ENCODE assay signal across 31 cellular contexts in the genomic region with DNA sequence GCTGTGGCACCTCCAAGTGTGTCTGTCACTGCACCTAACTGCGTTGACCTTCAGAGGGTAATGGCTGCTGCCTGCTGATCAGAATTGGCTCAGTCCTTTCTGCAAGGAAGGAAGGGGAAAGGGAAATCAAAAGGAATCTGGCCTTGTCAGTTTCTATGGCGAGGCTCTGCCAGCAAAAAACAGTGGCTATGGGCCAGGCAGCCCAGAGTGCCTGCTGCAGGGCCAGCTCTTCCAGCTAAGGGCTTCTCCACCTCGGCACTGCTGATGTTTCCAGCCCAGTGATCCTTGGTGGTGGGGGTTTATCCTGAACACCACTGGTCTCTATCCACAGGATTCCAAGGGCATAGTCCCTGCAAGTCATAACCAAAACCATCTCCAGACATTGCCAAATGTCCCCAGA.
"Had no signal": no experiment of that assay in that cellular context is flagged by ENCODE, and none has a peak within 500 bp of the region (broad histone marks: within the 10 kb centered on the region; RNA-seq: fewer than 3 reads in every experiment).

No MANE protein-coding gene starts in this region.

- DNase-seq: activated B cell treated with CpG ODN at 0.5 μM for 24 hours; activated CD4-positive, alpha-beta memory T cell treated with anti-CD3 and anti-CD28 coated beads for 36 hours; activated CD4-positive, alpha-beta T cell treated with anti-CD3 and anti-CD28 coated beads for 4 hours; activated CD4-positive, alpha-beta T cell treated with anti-CD3 and anti-CD28 coated beads, Interleukin-2, amount 10 ng/mL, durations not matched to agents 24 days and 14 days; activated CD4-positive, alpha-beta T cell treated with anti-CD3 and anti-CD28 coated beads, Interleukin-2, amount 50 U/mL, for 1 hour; activated CD4-positive, alpha-beta T cell treated with anti-CD3 and anti-CD28 coated beads, Interleukin-2, amount 50 U/mL, for 4 hours; activated CD4-positive, CD25-positive, alpha-beta regulatory T cell treated with anti-CD3 and anti-CD28 coated beads, Interleukin-2, amount 50 U/mL, for 72 hours; activated CD8-positive, alpha-beta memory T cell treated with anti-CD3 and anti-CD28 coated beads for 24 hours; activated CD8-positive, alpha-beta memory T cell treated with anti-CD3 and anti-CD28 coated beads, Interleukin-2, amount 10 ng/mL, durations not matched to agents 7 days and 5 days; activated CD8-positive, alpha-beta memory T cell treated with anti-CD3 and anti-CD28 coated beads, Interleukin-2, amount 50 U/mL, for 48 hours; activated CD8-positive, alpha-beta T cell treated with anti-CD3 and anti-CD28 coated beads for 36 hours; activated effector memory CD4-positive, alpha-beta T cell treated with Interleukin-2 at 50 U/mL for 16 hours; activated gamma-delta T cell; activated naive CD4-positive, alpha-beta T cell treated with anti-CD3 and anti-CD28 coated beads, Interleukin-2, amount 10 ng/mL, durations not matched to agents 7 days and 5 days; activated naive CD4-positive, alpha-beta T cell treated with Interleukin-2 at 50 U/mL for 16 hours; activated naive CD8-positive, alpha-beta T cell treated with anti-CD3 and anti-CD28 coated beads, Interleukin-2, amount 10 ng/mL, durations not matched to agents 7 days and 5 days; activated naive CD8-positive, alpha-beta T cell treated with anti-CD3 and anti-CD28 coated beads, Interleukin-2, amount 50 U/mL, for 24 hours; activated T-cell treated with anti-CD3 and anti-CD28 coated beads, Interleukin-2, amount 50 U/mL, for 24 hours; activated T-cell treated with anti-CD3 and anti-CD28 coated beads, Interleukin-2, amount 50 U/mL, for 48 hours; amygdala; anterior cingulate cortex; brain microvascular endothelial cell; caudate nucleus; cerebellar nuclear complex; T-helper 1 cell; T-helper 2 cell; T-helper 9 cell had no signal

- H3K4me3 ChIP-seq: ascending aorta, breast epithelium, cardiac muscle cell had no signal

- H3K4me1 ChIP-seq: ascending aorta, breast epithelium had no signal

- H3K27ac ChIP-seq: ascending aorta, brain microvascular endothelial cell, breast epithelium, cardiac muscle cell, VCaP had no signal

- H3K27me3 ChIP-seq: ascending aorta, brain microvascular endothelial cell, cardiac muscle cell had no signal

- H3K9me3 ChIP-seq: ascending aorta, breast epithelium had no signal

- ATAC-seq: activated CD8-positive, alpha-beta memory T cell treated with anti-CD3 and anti-CD28 coated beads, Interleukin-2, amount 10 ng/mL, durations not matched to agents 7 days and 5 days; activated CD8-positive, alpha-beta T cell treated with anti-CD3 and anti-CD28 coated beads for 36 hours; activated naive CD8-positive, alpha-beta T cell treated with anti-CD3 and anti-CD28 coated beads, Interleukin-2, amount 50 U/mL, for 24 hours had no signal

- H3K36me3 ChIP-seq: ascending aorta, brain microvascular endothelial cell, breast epithelium, cardiac muscle cell had no signal
